17 cellular contexts compared by ENCODE assay signal in the genomic region with DNA sequence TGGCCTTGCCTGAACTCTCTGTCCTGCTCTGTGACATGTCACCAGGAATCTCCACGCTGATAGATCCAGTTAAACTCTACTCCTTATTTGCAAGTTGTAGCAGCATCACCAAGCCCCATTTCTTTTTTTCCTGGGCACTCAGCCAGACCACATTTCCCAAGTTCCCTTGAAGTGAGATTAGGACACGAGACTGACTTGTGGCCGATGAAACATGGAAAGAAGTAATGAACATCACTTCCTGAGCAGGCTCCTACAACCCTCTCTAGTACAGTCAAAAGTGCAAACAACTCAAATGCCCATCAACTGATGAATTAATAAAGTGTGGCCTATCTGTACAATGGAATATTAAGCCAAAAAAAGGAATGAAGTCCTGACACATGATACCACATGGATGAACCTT.
DNase-seq lines count a peak whose midpoint lies in the region; ATAC-seq and TF ChIP-seq lines count a peak whose summit lies in the region.
"Had no signal": no experiment of that assay in that cellular context is flagged by ENCODE, and none has a peak within 500 bp of the region (broad histone marks: within the 10 kb centered on the region; RNA-seq: fewer than 3 reads in every experiment).

No MANE protein-coding gene starts in this region.

- TF ChIP-seq CTCF in choroid plexus epithelial cell (conservative IDR thresholded peaks at IDR 0.05; ENCODE audit: low read depth, low read length) (no peak), retinal pigment epithelial cell (conservative IDR thresholded peaks at IDR 0.05; ENCODE audit: low read depth, low read length) (no peak)

- H3K4me1 Mint-ChIP-seq in effector memory CD8-positive, alpha-beta T cell (ENCODE audit: low read depth in 2 of 2) = no peaks in the 10 kb centered on the region
- H3K4me1 Mint-ChIP-seq: activated CD4-positive, alpha-beta T cell treated with anti-CD3 and anti-CD28 coated beads, Interleukin-2, amount 10 ng/mL, durations not matched to agents 24 days and 14 days; CD8-positive, alpha-beta memory T cell had no signal

- H3K9me3 Mint-ChIP-seq in effector memory CD8-positive, alpha-beta T cell = no peaks in the 10 kb centered on the region
- H3K9me3 Mint-ChIP-seq: activated CD4-positive, alpha-beta T cell treated with anti-CD3 and anti-CD28 coated beads, Interleukin-2, amount 10 ng/mL, durations not matched to agents 24 days and 14 days; CD8-positive, alpha-beta memory T cell; natural killer cell treated with Interleukin-12 subunit alpha and Interleukin-12 subunit beta and Interleukin-15 and Interleukin-18, amount 100 ng/mL, for 72 hours had no signal

- peak; percentile 32 for DNase-seq in ELR (ENCODE audit: low read depth)
- DNase-seq in LoVo (ENCODE audit: low spot score) = peak; percentile 4
- peak; percentile 68 for DNase-seq in choroid plexus epithelial cell (ENCODE audit: low read depth)
- DNase-seq in retinal pigment epithelial cell (ENCODE audit: low read depth) = peak; percentile 56
- no peak for DNase-seq in NCI-H2081 (lab: John Stamatoyannopoulos, UW)
- DNase-seq in effector memory CD8-positive, alpha-beta T cell = no peak
- DNase-seq in GM19238 (ENCODE audit: insufficient read length, low spot score) = no peak
- DNase-seq: activated CD4-positive, alpha-beta T cell treated with anti-CD3 and anti-CD28 coated beads, Interleukin-2, amount 10 ng/mL, durations not matched to agents 24 days and 14 days; CD8-positive, alpha-beta memory T cell; effector memory CD4-positive, alpha-beta T cell; hypothalamus; NCI-H1048; PC-9; stimulated activated naive CD8-positive, alpha-beta T cell treated with anti-CD3 and anti-CD28 coated beads, Interleukin-15, Interleukin-2, amounts not matched to agents 100 U/mL and 50 U/mL, for 24 hours; T-helper 1 cell had no signal

- no peaks in the 10 kb centered on the region for H3K36me3 Mint-ChIP-seq in effector memory CD8-positive, alpha-beta T cell (ENCODE audit: insufficient read depth)
- H3K36me3 Mint-ChIP-seq: CD8-positive, alpha-beta memory T cell; natural killer cell treated with Interleukin-12 subunit alpha and Interleukin-12 subunit beta and Interleukin-15 and Interleukin-18, amount 100 ng/mL, for 72 hours had no signal

- H3K27me3 Mint-ChIP-seq in effector memory CD8-positive, alpha-beta T cell = peaks cover 0 to 6% of the 10 kb centered on the region in 2 donors

- no peak for ATAC-seq in effector memory CD8-positive, alpha-beta T cell (replicated peaks)
- ATAC-seq: body of pancreas; stimulated activated naive CD8-positive, alpha-beta T cell treated with anti-CD3 and anti-CD28 coated beads, Interleukin-15, Interleukin-2, amounts not matched to agents 100 U/mL and 50 U/mL, for 24 hours had no signal

- no peak overlapping the region for H3K27ac Mint-ChIP-seq in effector memory CD8-positive, alpha-beta T cell
- H3K27ac Mint-ChIP-seq: activated CD4-positive, alpha-beta T cell treated with anti-CD3 and anti-CD28 coated beads, Interleukin-2, amount 10 ng/mL, durations not matched to agents 24 days and 14 days; CD8-positive, alpha-beta memory T cell; natural killer cell treated with Interleukin-12 subunit alpha and Interleukin-12 subunit beta and Interleukin-15 and Interleukin-18, amount 100 ng/mL, for 72 hours had no signal

- H3K4me3 Mint-ChIP-seq in effector memory CD8-positive, alpha-beta T cell = no peak overlapping the region
- H3K4me3 Mint-ChIP-seq: activated CD4-positive, alpha-beta T cell treated with anti-CD3 and anti-CD28 coated beads, Interleukin-2, amount 10 ng/mL, durations not matched to agents 24 days and 14 days; CD8-positive, alpha-beta memory T cell; natural killer cell treated with Interleukin-12 subunit alpha and Interleukin-12 subunit beta and Interleukin-15 and Interleukin-18, amount 100 ng/mL, for 72 hours had no signal

- H3K4me3 ChIP-seq in choroid plexus epithelial cell (ENCODE audit: low read depth, low read length) = no peak overlapping the region
- no peak overlapping the region for H3K4me3 ChIP-seq in retinal pigment epithelial cell (ENCODE audit: low read length)
- H3K4me3 ChIP-seq: body of pancreas, PC-9 had no signal

Comparison
In these comparisons a context has a peak if more than half of its experiments do, and no peak if none do; other contexts are left out.
1. DNase-seq: peak in ELR (single experiment), LoVo (single experiment), choroid plexus epithelial cell (single experiment) and retinal pigment epithelial cell (single experiment); none in NCI-H2081 (0 of 2), effector memory CD8-positive, alpha-beta T cell (0 of 3) and GM19238 (single experiment).